Comparison of ENCODE assay signal across 12 cellular contexts in genomic region chr9:130328349-130328801, GRCh38.
DNase-seq lines count a peak whose midpoint lies in the region; ATAC-seq and TF ChIP-seq lines count a peak whose summit lies in the region.
"Had no signal": no experiment of that assay in that cellular context is flagged by ENCODE, and none has a peak within 500 bp of the region (broad histone marks: within the 10 kb centered on the region; RNA-seq: fewer than 3 reads in every experiment).

No MANE protein-coding gene starts in this region.

- peaks cover 0 to 82% of the 10 kb centered on the region in 2 experiments; a peak in 2 of 4 replicates for H3K4me1 ChIP-seq in SK-N-SH (ENCODE audit: control insufficient read depth in 1 of 2, insufficient read depth in 2 of 2, low read depth in 1 of 2, low read length in 1 of 2)
- H3K4me1 ChIP-seq in neural progenitor cell: peaks cover 8% of the 10 kb centered on the region
- no peaks in the 10 kb centered on the region for H3K4me1 ChIP-seq in aorta (ENCODE audit: control insufficient read depth in 1 of 2, insufficient read depth in 2 of 2, low read length in 2 of 2)

- POLR2A ChIA-PET in SK-N-SH (lab: Yijun Ruan, JAX): interaction anchor here (1.0 to 1.6 kb wide), 4 partner anchors 38 to 88 kb away, joined by 4 to 7 read pairs (median 4); no protein-coding TSS in a partner anchor

- no peak; a peak in 1 of 4 replicates for TF ChIP-seq EP300 in SK-N-SH (IDR thresholded peaks at IDR 0.05; ENCODE audit: borderline replicate concordance in 1 of 2, low read depth in 1 of 2, low read length in 1 of 2)

- peaks cover 20% of the 10 kb centered on the region for H3K27me3 Mint-ChIP-seq in neural progenitor cell (ENCODE audit: insufficient read depth, low read depth)

- H4K20me1 ChIP-seq in SK-N-SH (ENCODE audit: insufficient read depth) (no peaks in the 10 kb centered on the region), neural progenitor cell (ENCODE audit: low read depth) (no peaks in the 10 kb centered on the region)

- H3K4me3 Mint-ChIP-seq in neural progenitor cell: no peak overlapping the region

- H3K4me3 ChIP-seq in SK-N-SH (ENCODE audit: low read depth in 2 of 2, low read length in 1 of 2) (peak overlapping the region in 1 of 2 experiments; percentile 33; a peak in 1 of 4 replicates), fibroblast of the aortic adventitia (ENCODE audit: low read depth, low read length) (no peak overlapping the region), neural progenitor cell (no peak overlapping the region), aorta (ENCODE audit: low read length in 2 of 2) (no peak overlapping the region)

- peak overlapping the region; percentile 72 for H3K27ac Mint-ChIP-seq in neural progenitor cell
- H3K27ac Mint-ChIP-seq: progenitor cell of endocrine pancreas had no signal

- WGBS in SK-N-SH (ENCODE audit: low lambda C conversion rate): 38% methylated on average over 10 of the region's 15 CpGs
- WGBS in aorta, 2 donors: 16 to 17% methylated on average over 15 of the region's 15 CpGs

- H3K27ac ChIP-seq in SK-N-SH (ENCODE audit: low read depth in 2 of 2, low read length in 1 of 2): peak overlapping the region in 1 of 2 experiments; percentile 99; a peak in 2 of 4 replicates
- H3K27ac ChIP-seq in neural progenitor cell: no peak overlapping the region
- no peak overlapping the region for H3K27ac ChIP-seq in aorta (ENCODE audit: low read depth in 1 of 2, low read length in 2 of 2)

- H3F3A ChIP-seq in SK-N-SH (replicated peaks; ENCODE audit: insufficient read depth) (no peaks in the 10 kb centered on the region), neural progenitor cell (ENCODE audit: low read depth) (no peaks in the 10 kb centered on the region)

- H2AFZ ChIP-seq in SK-N-SH (ENCODE audit: low read depth) (no peak overlapping the region), neural progenitor cell (replicated peaks) (no peak overlapping the region)

- H3K36me3 ChIP-seq in SK-N-SH (replicated peaks in 1 of 2; ENCODE audit: control insufficient read depth in 1 of 2, insufficient read depth in 2 of 2, low read length in 1 of 2) (no peaks in the 10 kb centered on the region), neural progenitor cell (no peaks in the 10 kb centered on the region), aorta (ENCODE audit: control insufficient read depth in 1 of 2, insufficient read depth in 2 of 2, low read length in 1 of 2) (no peaks in the 10 kb centered on the region)

- no peak for DNase-seq in SK-N-SH
- peak; percentile 13 for DNase-seq in fibroblast of the aortic adventitia (ENCODE audit: low read depth)
- DNase-seq in neural progenitor cell (ENCODE audit: low spot score): no peak
- no peak for DNase-seq in aorta
- no peak for DNase-seq in T1000 (lab: John Stamatoyannopoulos, UW)
- DNase-seq in inferior parietal cortex (ENCODE audit: extremely low spot score): no peak
- DNase-seq: activated gamma-delta T cell, dermis blood vessel endothelial cell had no signal

- no peaks in the 10 kb centered on the region for H3K36me3 Mint-ChIP-seq in neural progenitor cell

- peaks cover 11% of the 10 kb centered on the region for H3K4me1 Mint-ChIP-seq in neural progenitor cell

- H3K79me2 ChIP-seq in SK-N-SH (ENCODE audit: insufficient read depth) (no peaks in the 10 kb centered on the region), neural progenitor cell (ENCODE audit: low read depth) (no peaks in the 10 kb centered on the region)

- CTCF ChIA-PET in SK-N-SH (lab: Yijun Ruan, JAX): interaction anchor here (0.8 to 7.6 kb wide), 14 partner anchors 10 to 355 kb away, joined by 3 to 49 read pairs (median 6); no protein-coding TSS in a partner anchor

- H3K27me3 ChIP-seq in SK-N-SH (ENCODE audit: insufficient read depth) (peaks cover 14% of the 10 kb centered on the region; the same call in 1 of the 2 replicates), neural progenitor cell (no peaks in the 10 kb centered on the region), aorta (ENCODE audit: control insufficient read depth in 1 of 2, insufficient read depth in 2 of 2, low read length in 1 of 2) (no peaks in the 10 kb centered on the region)

- intact Hi-C loops in aorta (cut with DNase I): no loop called here

- TF ChIP-seq CTCF in SK-N-SH (IDR thresholded peaks at IDR 0.05) (no peak), fibroblast of the aortic adventitia (IDR thresholded peaks at IDR 0.05; ENCODE audit: insufficient read depth, low read length) (no peak), neural progenitor cell (IDR thresholded peaks at IDR 0.05) (no peak)

- no peaks in the 10 kb centered on the region for H3K9me3 Mint-ChIP-seq in neural progenitor cell

- no peaks in the 10 kb centered on the region for H3K9me2 ChIP-seq in SK-N-SH

- H3K9ac ChIP-seq in SK-N-SH (no peak overlapping the region), neural progenitor cell (no peak overlapping the region)

- H3K9me3 ChIP-seq in SK-N-SH (no peaks in the 10 kb centered on the region), neural progenitor cell (ENCODE audit: low read depth) (no peaks in the 10 kb centered on the region), aorta (ENCODE audit: control insufficient read depth, low read length) (no peaks in the 10 kb centered on the region)

- TF ChIP-seq RAD21 in SK-N-SH (IDR thresholded peaks at IDR 0.05; ENCODE audit: low read length): no peak

- H3K4me2 ChIP-seq in SK-N-SH (peak overlapping the region; percentile 41; the same call in 1 of the 2 replicates), neural progenitor cell (no peak overlapping the region)

- ATAC-seq in SK-N-SH treated with all-trans-retinoic acid at 6 μM for 48 hours (no peak; the same call in 2 of the 3 replicates), aorta (ENCODE audit: low FRiP score) (peak; percentile 61), HG02938 (IDR thresholded peaks at IDR 0.05; ENCODE audit: unreplicated experiment) (no peak)
- ATAC-seq: activated CD4-positive, CD25-positive, alpha-beta regulatory T cell treated with anti-CD3 and anti-CD28 coated beads, Interleukin-2, amount 50 U/mL, for 24 hours had no signal

TF ChIP-seq in SK-N-SH, 30 proteins besides CTCF, POLR2A, EP300 and RAD21:
- TF ChIP-seq YY1 (IDR thresholded peaks at IDR 0.05; ENCODE audit: low read depth): no peak
- TF ChIP-seq ELF1 (IDR thresholded peaks at IDR 0.05): no peak
- TF ChIP-seq CHD2 (IDR thresholded peaks at IDR 0.05; ENCODE audit: low read length, partially characterized antibody): no peak

TF ChIP-seq in SK-N-SH treated with all-trans-retinoic acid at 6 μM for 48 hours, 23 proteins besides CTCF, POLR2A, EP300 and RAD21:
- TF ChIP-seq SNAI2 (CRISPR knock-in tag; IDR thresholded peaks at IDR 0.05): no peak
- TF ChIP-seq ZFP30 (CRISPR knock-in tag; IDR thresholded peaks at IDR 0.05): no peak
